ENCODE assay signal across 11 cellular contexts in the genomic region with DNA sequence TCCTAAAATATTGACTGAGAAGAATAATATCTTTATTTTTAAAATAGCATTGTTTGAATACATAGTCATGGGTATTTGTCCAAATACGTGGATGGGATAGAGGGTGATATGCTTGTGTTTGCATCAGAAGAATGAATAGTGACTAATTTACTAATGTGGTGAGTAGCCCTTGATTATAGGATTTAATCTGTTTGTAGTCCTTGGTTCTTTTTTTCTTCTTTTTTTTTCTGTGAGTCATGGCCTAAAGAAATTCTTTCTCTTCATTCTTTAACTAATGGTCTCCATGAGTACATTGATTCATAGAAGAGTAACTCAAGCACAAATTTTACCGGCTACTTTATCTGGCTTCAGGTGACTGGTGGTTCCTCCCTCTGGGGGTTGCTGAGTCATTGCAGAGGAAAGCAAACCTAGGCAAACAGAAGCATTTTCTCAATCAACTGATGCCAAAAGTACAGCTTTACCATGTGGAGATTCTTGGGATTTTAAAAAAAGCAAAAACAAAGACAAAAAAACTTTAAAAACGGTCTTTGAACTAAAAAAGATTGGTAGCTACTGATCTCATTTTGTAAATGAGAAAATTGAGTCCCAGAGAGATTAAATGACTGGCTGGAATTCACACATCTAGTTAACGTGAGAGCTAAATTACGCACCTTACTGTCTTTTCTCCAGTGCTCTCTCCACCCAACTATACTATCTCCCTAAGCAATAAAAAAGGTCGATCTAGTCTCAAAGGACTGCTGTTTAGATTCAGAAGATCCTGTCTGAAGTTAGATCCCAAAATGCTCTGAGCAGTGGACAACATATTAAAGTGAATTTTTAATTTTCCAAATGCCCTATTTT. TPM values are rescaled to one million over a fixed set of nuclear protein-coding genes. Genes with fewer than 3 reads are reported as not detected.
DNase-seq lines count a peak whose midpoint lies in the region; ATAC-seq and TF ChIP-seq lines count a peak whose summit lies in the region.
"Had no signal": no experiment of that assay in that cellular context is flagged by ENCODE, and none has a peak within 500 bp of the region (broad histone marks: within the 10 kb centered on the region; RNA-seq: fewer than 3 reads in every experiment).

No MANE protein-coding gene starts in this region.

- H3K4me3 Mint-ChIP-seq in activated CD4-positive, alpha-beta memory T cell treated with anti-CD3 and anti-CD28 coated beads, Interleukin-2, amount 10 ng/mL, durations not matched to agents 7 days and 5 days: no peak overlapping the region

- ATAC-seq in HG03175 (IDR thresholded peaks at IDR 0.05; ENCODE audit: unreplicated experiment): no peak

- H3K4me1 Mint-ChIP-seq in activated CD4-positive, alpha-beta memory T cell treated with anti-CD3 and anti-CD28 coated beads, Interleukin-2, amount 10 ng/mL, durations not matched to agents 7 days and 5 days: no peaks in the 10 kb centered on the region

- intact Hi-C loops in posterior cingulate gyrus (cut with DNase I): no loop called here

- POLR2A ChIA-PET in activated CD4-positive, alpha-beta memory T cell treated with anti-CD3 and anti-CD28 coated beads, Interleukin-2, amount 10 ng/mL, durations not matched to agents 7 days and 5 days (lab: Charles Lee): no interaction called here

- H3K27me3 ChIP-seq in kidney epithelial cell (ENCODE audit: control insufficient read depth, insufficient read depth, low read length): no peaks in the 10 kb centered on the region
- H3K27me3 ChIP-seq: sigmoid colon, stomach had no signal

- H3K36me3 Mint-ChIP-seq in activated CD4-positive, alpha-beta memory T cell treated with anti-CD3 and anti-CD28 coated beads, Interleukin-2, amount 10 ng/mL, durations not matched to agents 7 days and 5 days (ENCODE audit: low read depth): no peaks in the 10 kb centered on the region

- no peak overlapping the region for H3K27ac Mint-ChIP-seq in activated CD4-positive, alpha-beta memory T cell treated with anti-CD3 and anti-CD28 coated beads, Interleukin-2, amount 10 ng/mL, durations not matched to agents 7 days and 5 days

- no peak overlapping the region for H3K4me3 ChIP-seq in AG10803 (ENCODE audit: low read length)
- H3K4me3 ChIP-seq in kidney epithelial cell (ENCODE audit: low read depth, low read length): no peak overlapping the region
- H3K4me3 ChIP-seq: sigmoid colon, stomach had no signal

- H3K36me3 ChIP-seq in kidney epithelial cell (ENCODE audit: control insufficient read depth, insufficient read depth, low read length): no peaks in the 10 kb centered on the region
- H3K36me3 ChIP-seq: sigmoid colon, stomach had no signal

- CTCF ChIA-PET in activated CD4-positive, alpha-beta memory T cell treated with anti-CD3 and anti-CD28 coated beads, Interleukin-2, amount 10 ng/mL, durations not matched to agents 7 days and 5 days (lab: Charles Lee): no interaction called here

- no peaks in the 10 kb centered on the region for H3K27me3 Mint-ChIP-seq in activated CD4-positive, alpha-beta memory T cell treated with anti-CD3 and anti-CD28 coated beads, Interleukin-2, amount 10 ng/mL, durations not matched to agents 7 days and 5 days

- no peaks in the 10 kb centered on the region for H3K9me3 Mint-ChIP-seq in activated CD4-positive, alpha-beta memory T cell treated with anti-CD3 and anti-CD28 coated beads, Interleukin-2, amount 10 ng/mL, durations not matched to agents 7 days and 5 days

- peak; percentile 82 for DNase-seq in AG10803 (ENCODE audit: low read depth)
- peak; percentile 92 for DNase-seq in HT1080 (ENCODE audit: low read depth)
- peak; percentile 92 for DNase-seq in astrocyte of the hippocampus (ENCODE audit: low read depth, low spot score)
- peak; percentile 95 for DNase-seq in kidney epithelial cell (ENCODE audit: low read depth)
- no peak for DNase-seq in activated CD4-positive, alpha-beta memory T cell treated with anti-CD3 and anti-CD28 coated beads, Interleukin-2, amount 10 ng/mL, durations not matched to agents 7 days and 5 days
- no peak for DNase-seq in NCI-H1417 treated with DMSO at 0.1 percent for 48 hours (lab: John Stamatoyannopoulos, UW)
- DNase-seq in posterior cingulate gyrus: no peak
- DNase-seq: activated gamma-delta T cell, sigmoid colon, stomach had no signal

- TF ChIP-seq CTCF in AG10803 (conservative IDR thresholded peaks at IDR 0.05; ENCODE audit: low read length) (no peak), kidney epithelial cell (IDR thresholded peaks at IDR 0.05; ENCODE audit: insufficient read depth, low read length, poor library complexity, severe bottlenecking) (no peak)

RNA-seq across cellular contexts. Expression of a gene that starts 40.5 kb away (rescaled TPM):
- 6.3 and 14.9 TPM in 2 replicates for total RNA-seq in HT1080 (2014; rRNA removed; shearing (Covaris generic))
- polyA plus RNA-seq in HT1080 (2015; cell fraction: cytosol; rRNA removed): 2.2 and 3.5 TPM in 2 replicates
- 2.7 and 4.7 TPM in 2 replicates for polyA plus RNA-seq in HT1080 (2015; cell fraction: nucleus; rRNA removed)
- 1.8 and 8.6 TPM in 2 replicates for total RNA-seq in kidney epithelial cell
- under 1 TPM; 0.65 to 0.86 TPM for total RNA-seq in activated CD4-positive, alpha-beta memory T cell treated with anti-CD3 and anti-CD28 coated beads, Interleukin-2, amount 10 ng/mL, durations not matched to agents 7 days and 5 days

Comparison
In these comparisons a context has a peak if more than half of its experiments do, and no peak if none do; other contexts are left out.
1. DNase-seq: peak in AG10803 (single experiment), HT1080 (single experiment), astrocyte of the hippocampus (single experiment) and kidney epithelial cell (single experiment); none in activated CD4-positive, alpha-beta memory T cell treated with anti-CD3 and anti-CD28 coated beads, Interleukin-2, amount 10 ng/mL, durations not matched to agents 7 days and 5 days (single experiment), NCI-H1417 treated with DMSO at 0.1 percent for 48 hours (single experiment) and posterior cingulate gyrus (0 of 10).